ENCODE assay signal across 24 cellular contexts in the genomic region with DNA sequence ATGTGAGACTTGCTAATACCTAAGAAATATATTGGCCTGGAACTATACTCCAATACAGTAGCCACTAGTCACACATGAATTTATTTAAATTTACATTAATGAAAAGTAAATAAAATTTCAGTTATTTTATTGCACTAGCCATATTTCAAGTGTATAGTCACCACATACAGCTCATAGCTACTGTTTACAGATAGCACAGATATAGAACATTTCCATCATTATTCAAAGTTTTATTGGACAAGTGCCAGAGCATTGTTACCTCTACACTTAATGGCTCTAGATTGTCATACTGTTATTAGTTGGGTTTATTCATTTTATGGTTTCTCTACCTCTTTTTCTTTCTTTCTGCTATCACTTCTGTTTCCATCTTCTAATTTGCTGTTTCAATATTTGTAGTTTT.
DNase-seq lines count a peak whose midpoint lies in the region; ATAC-seq, FAIRE-seq and TF ChIP-seq lines count a peak whose summit lies in the region.
"Had no signal": no experiment of that assay in that cellular context is flagged by ENCODE, and none has a peak within 500 bp of the region (broad histone marks: within the 10 kb centered on the region; RNA-seq: fewer than 3 reads in every experiment).

No MANE protein-coding gene starts in this region.

- no peak overlapping the region for H3K4me3 Mint-ChIP-seq in activated T-cell treated with anti-CD3 and anti-CD28 coated beads, Interleukin-2, amount 50 U/mL, for 72 hours
- no peak overlapping the region for H3K4me3 Mint-ChIP-seq in activated B cell treated with CpG ODN at 0.5 μM for 24 hours
- H3K4me3 Mint-ChIP-seq: activated naive CD4-positive, alpha-beta T cell treated with anti-CD3 and anti-CD28 coated beads for 36 hours; CD14-positive monocyte; nephron progenitor cell had no signal

- no peak overlapping the region for H3K4me3 ChIP-seq in small intestine (ENCODE audit: low read depth in 1 of 2, low read length in 2 of 2)
- H3K4me3 ChIP-seq: smooth muscle cell had no signal

- peaks cover 20 to 39% of the 10 kb centered on the region in 2 donors for H3K36me3 Mint-ChIP-seq in activated T-cell treated with anti-CD3 and anti-CD28 coated beads, Interleukin-2, amount 50 U/mL, for 72 hours (ENCODE audit: insufficient read depth in 2 of 2)
- peaks cover 78% of the 10 kb centered on the region for H3K36me3 Mint-ChIP-seq in activated B cell treated with CpG ODN at 0.5 μM for 24 hours (ENCODE audit: low read depth)

- H3K4me1 ChIP-seq in small intestine (ENCODE audit: control insufficient read depth in 2 of 2, insufficient read depth in 1 of 2, low read depth in 1 of 2, low read length in 1 of 2): no peaks in the 10 kb centered on the region

- peaks cover 6% of the 10 kb centered on the region for H3K4me1 Mint-ChIP-seq in activated T-cell treated with anti-CD3 and anti-CD28 coated beads, Interleukin-2, amount 50 U/mL, for 72 hours (ENCODE audit: low read depth)
- H3K4me1 Mint-ChIP-seq in activated B cell treated with CpG ODN at 0.5 μM for 24 hours: peaks cover 19% of the 10 kb centered on the region
- H3K4me1 Mint-ChIP-seq: CD14-positive monocyte, nephron progenitor cell had no signal

- no peaks in the 10 kb centered on the region for H3K27me3 Mint-ChIP-seq in activated T-cell treated with anti-CD3 and anti-CD28 coated beads, Interleukin-2, amount 50 U/mL, for 72 hours (ENCODE audit: low read depth)
- H3K27me3 Mint-ChIP-seq in activated B cell treated with CpG ODN at 0.5 μM for 24 hours: no peaks in the 10 kb centered on the region

- no peak for DNase-seq in activated T-cell treated with anti-CD3 and anti-CD28 coated beads, Interleukin-2, amount 50 U/mL, for 72 hours
- DNase-seq in activated T-cell treated with anti-CD3 and anti-CD28 coated beads, Interleukin-2, amount 50 U/mL, for 48 hours: no peak
- DNase-seq in activated B cell treated with CpG ODN at 0.5 μM for 24 hours (no peak), glomerular endothelial cell (ENCODE audit: extremely low read depth, low read depth, low spot score) (peak; percentile 65), small intestine (peak; percentile 23), HCEC 1CT (no peak)
- no peak for DNase-seq in stimulated activated CD4-positive, alpha-beta T cell treated with anti-CD3 and anti-CD28 coated beads, Interleukin-12 subunit alpha, Interleukin-12 subunit beta, amount 100 ng/mL, for 4 hours
- DNase-seq: activated CD4-positive, alpha-beta T cell treated with anti-CD3 and anti-CD28 coated beads, Interleukin-2, amount 50 U/mL, for 48 hours; activated naive CD4-positive, alpha-beta T cell treated with anti-CD3 and anti-CD28 coated beads for 36 hours; activated T-cell treated with anti-CD3 and anti-CD28 coated beads, Interleukin-2, amount 50 U/mL, for 1 hour; hypothalamus; mesenchymal stem cell; NCI-H1092; NCI-H524; nephron progenitor cell; SHP77 treated with DMSO at 0.1 percent for 48 hours; stimulated activated CD4-positive, alpha-beta T cell treated with anti-CD3 and anti-CD28 coated beads, Interleukin-4, amount 100 ng/mL, for 4 hours; substantia nigra had no signal

- POLR2A ChIA-PET in activated B cell treated with CpG ODN at 0.5 μM for 24 hours (lab: Charles Lee): no interaction called here

- TF ChIP-seq CTCF in activated B cell treated with CpG ODN at 0.5 μM for 24 hours (IDR thresholded peaks at IDR 0.05): no peak

- H3K9me3 ChIP-seq in small intestine (ENCODE audit: control insufficient read depth, low read depth): no peaks in the 10 kb centered on the region

- no peaks in the 10 kb centered on the region for H3K27me3 ChIP-seq in small intestine (ENCODE audit: control insufficient read depth in 2 of 2, insufficient read depth in 2 of 2, low read length in 2 of 2)

- intact Hi-C loops in activated B cell treated with CpG ODN at 0.5 μM for 24 hours (cut with micrococcal nuclease): loop anchor here (5.0 kb wide), 1 partner anchor 267 kb away; the partner anchor contains the start of gene CD274

- peak; percentile 10 for FAIRE-seq in small intestine (lab: Jason Lieb, UNC)
- FAIRE-seq: urothelium cell line had no signal

- H3K27ac Mint-ChIP-seq in activated T-cell treated with anti-CD3 and anti-CD28 coated beads, Interleukin-2, amount 50 U/mL, for 72 hours: peak overlapping the region; percentile 51
- H3K27ac Mint-ChIP-seq in activated B cell treated with CpG ODN at 0.5 μM for 24 hours: peak overlapping the region; percentile 1
- H3K27ac Mint-ChIP-seq: activated naive CD4-positive, alpha-beta T cell treated with anti-CD3 and anti-CD28 coated beads for 36 hours had no signal

- no peak for ATAC-seq in activated T-cell treated with anti-CD3 and anti-CD28 coated beads, Interleukin-2, amount 50 U/mL, for 72 hours (replicated peaks in 1 of 2)
- ATAC-seq in activated B cell treated with CpG ODN at 0.5 μM for 24 hours (ENCODE audit: low read depth) (no peak), GM18502 (IDR thresholded peaks at IDR 0.05; ENCODE audit: poor library complexity, unreplicated experiment) (no peak)

- no peak overlapping the region for H3K27ac ChIP-seq in small intestine (ENCODE audit: low read depth in 1 of 2, low read length in 1 of 2)
- H3K27ac ChIP-seq: KMS-11, VCaP had no signal

- peaks cover 4 to 6% of the 10 kb centered on the region in 2 donors for H3K9me3 Mint-ChIP-seq in activated T-cell treated with anti-CD3 and anti-CD28 coated beads, Interleukin-2, amount 50 U/mL, for 72 hours
- H3K9me3 Mint-ChIP-seq in activated B cell treated with CpG ODN at 0.5 μM for 24 hours: peaks cover 3% of the 10 kb centered on the region

- CTCF ChIA-PET in activated B cell treated with CpG ODN at 0.5 μM for 24 hours (lab: Charles Lee): no interaction called here

- peaks cover 0 to 5% of the 10 kb centered on the region in 2 donors for H3K36me3 ChIP-seq in small intestine (ENCODE audit: control insufficient read depth in 2 of 2, insufficient read depth in 2 of 2, low read length in 2 of 2)

Comparison
In these comparisons a context has a peak if more than half of its experiments do, and no peak if none do; other contexts are left out.
1. DNase-seq: peak in glomerular endothelial cell (single experiment) and small intestine (single experiment); none in activated T-cell treated with anti-CD3 and anti-CD28 coated beads, Interleukin-2, amount 50 U/mL, for 72 hours (0 of 2), activated T-cell treated with anti-CD3 and anti-CD28 coated beads, Interleukin-2, amount 50 U/mL, for 48 hours (0 of 2), activated B cell treated with CpG ODN at 0.5 μM for 24 hours (single experiment), stimulated activated CD4-positive, alpha-beta T cell treated with anti-CD3 and anti-CD28 coated beads, Interleukin-12 subunit alpha, Interleukin-12 subunit beta, amount 100 ng/mL, for 4 hours (single experiment) and HCEC 1CT (single experiment).